8 cellular contexts compared by ENCODE assay signal in genomic region chr6:143397229-143398222, GRCh38. TPM values are rescaled to one million over a fixed set of nuclear protein-coding genes. Genes with fewer than 3 reads are reported as not detected.
DNase-seq lines count a peak whose midpoint lies in the region; ATAC-seq and TF ChIP-seq lines count a peak whose summit lies in the region.

No MANE protein-coding gene starts in this region.

- CTCF ChIA-PET in HCT116 (lab: Charles Lee) = no interaction called here

- no peaks in the 10 kb centered on the region for H3K27me3 ChIP-seq in HCT116 (ENCODE audit: insufficient read depth, low read length)
- H3K27me3 ChIP-seq in ascending aorta = no peaks in the 10 kb centered on the region
- H3K27me3 ChIP-seq in kidney epithelial cell (ENCODE audit: control insufficient read depth, insufficient read depth, low read length) = no peaks in the 10 kb centered on the region
- H3K27me3 ChIP-seq in upper lobe of left lung = no peaks in the 10 kb centered on the region

- DNase-seq in 8988T = peak; percentile 11
- DNase-seq in HCT116 (ENCODE audit: low read depth, low spot score) = peak; percentile 42
- peak; percentile 64 to 90 for DNase-seq in ascending aorta (ENCODE audit: low spot score in 2 of 2)
- DNase-seq in kidney epithelial cell (ENCODE audit: low read depth) = peak; percentile 97
- DNase-seq in upper lobe of left lung = peak in 1 of 2 donors; percentile 84
- no peak for DNase-seq in head of caudate nucleus
- DNase-seq in NCI-H1092 (lab: John Stamatoyannopoulos, UW) = no peak

- no peaks in the 10 kb centered on the region for H3K79me2 ChIP-seq in HCT116 (ENCODE audit: insufficient read depth, low read length)

- intact Hi-C loops in HCT116 (cut with micrococcal nuclease) = no loop called here
- intact Hi-C loops in ascending aorta (cut with DNase I) = loop anchor here (5.0 kb wide), 1 partner anchor 50 kb away; no protein-coding TSS in a partner anchor
- intact Hi-C loops in head of caudate nucleus (cut with DNase I) = no loop called here

- H3K9me2 ChIP-seq in HCT116 (ENCODE audit: insufficient read depth) = no peaks in the 10 kb centered on the region

- H3K36me3 ChIP-seq in HCT116 (ENCODE audit: control insufficient read depth in 1 of 2, insufficient read depth in 2 of 2, low read length in 2 of 2) = no peaks in the 10 kb centered on the region
- H3K36me3 ChIP-seq in ascending aorta = no peaks in the 10 kb centered on the region
- no peaks in the 10 kb centered on the region for H3K36me3 ChIP-seq in kidney epithelial cell (ENCODE audit: control insufficient read depth, insufficient read depth, low read length)
- H3K36me3 ChIP-seq in upper lobe of left lung = no peaks in the 10 kb centered on the region

- 57 to 60% methylated on average over 16 of the region's 16 CpGs for WGBS in upper lobe of left lung, 2 donors

- H3K9me3 ChIP-seq in HCT116 (ENCODE audit: control insufficient read depth in 1 of 2, insufficient read depth in 1 of 2, low read depth in 1 of 2, low read length in 2 of 2) (no peaks in the 10 kb centered on the region), ascending aorta (no peaks in the 10 kb centered on the region), upper lobe of left lung (no peaks in the 10 kb centered on the region)

- peak overlapping the region; percentile 32 for H3K4me2 ChIP-seq in HCT116 (ENCODE audit: low read length)

- no peak overlapping the region for H3K4me3 ChIP-seq in HCT116 (replicated peaks in 1 of 2; ENCODE audit: low read depth in 1 of 2, low read length in 2 of 2)
- H3K4me3 ChIP-seq in ascending aorta = no peak overlapping the region
- H3K4me3 ChIP-seq in kidney epithelial cell (ENCODE audit: low read depth, low read length) = no peak overlapping the region
- no peak overlapping the region for H3K4me3 ChIP-seq in upper lobe of left lung

- TF ChIP-seq CTCF in HCT116 (IDR thresholded peaks at IDR 0.05 in 2 of 3, conservative IDR thresholded peaks at IDR 0.05 in 1 of 3; ENCODE audit: borderline replicate concordance in 1 of 3, insufficient read depth in 1 of 3, low read depth in 2 of 3, low read length in 2 of 3) (no peak), ascending aorta (IDR thresholded peaks at IDR 0.05) (no peak), kidney epithelial cell (IDR thresholded peaks at IDR 0.05; ENCODE audit: insufficient read depth, low read length, poor library complexity, severe bottlenecking) (no peak), upper lobe of left lung (IDR thresholded peaks at IDR 0.05) (no peak)

- no peak for TF ChIP-seq RAD21 in HCT116 (IDR thresholded peaks at IDR 0.05; ENCODE audit: low read depth)

- POLR2A ChIA-PET in HCT116 (lab: Charles Lee) = no interaction called here

- H3K4me1 ChIP-seq in HCT116 (ENCODE audit: control insufficient read depth in 1 of 2, insufficient read depth in 2 of 2, low read length in 2 of 2) = peaks cover 11 to 15% of the 10 kb centered on the region in 2 experiments
- peaks cover 5 to 23% of the 10 kb centered on the region in 2 donors for H3K4me1 ChIP-seq in ascending aorta
- peaks cover 9 to 23% (median 12%) of the 10 kb centered on the region in 4 donors for H3K4me1 ChIP-seq in upper lobe of left lung

- RAD21 ChIA-PET in HCT116 (lab: Charles Lee; ENCODE audit: low non-redundant PET in 1 of 2, low total read pairs in 2 of 2, uncharacterized antibody in 2 of 2, unreplicated experiment in 2 of 2) = no interaction called here

- H4K20me1 ChIP-seq in HCT116 (ENCODE audit: insufficient read depth) = no peaks in the 10 kb centered on the region

- TF ChIP-seq POLR2A in HCT116 (IDR thresholded peaks at IDR 0.05; ENCODE audit: borderline replicate concordance, extremely low read depth, insufficient read depth, insufficient read length) (no peak), upper lobe of left lung (IDR thresholded peaks at IDR 0.05) (no peak)

- no peak overlapping the region for H2AFZ ChIP-seq in HCT116 (ENCODE audit: low read depth, low read length, poor library complexity, severe bottlenecking)

- H3K9ac ChIP-seq in HCT116 (ENCODE audit: low read length) = no peak overlapping the region

- peak in 3 of 4 donors; percentile 21 to 74 (median 38) for TF ChIP-seq EP300 in upper lobe of left lung (IDR thresholded peaks at IDR 0.05)

- BruUV-seq in HCT116 (replicated peaks; lab: Mats Ljungman, UMichigan) = no TSS peak

- ATAC-seq in HCT116 (peak; percentile 77), upper lobe of left lung (ENCODE audit: low FRiP score in 2 of 2) (peak; percentile 78 to 90)
- ATAC-seq in activated CD4-positive, CD25-positive, alpha-beta regulatory T cell treated with anti-CD3 and anti-CD28 coated beads, Interleukin-2, amount 50 U/mL, for 24 hours = no peak

- no peak overlapping the region for H3K27ac ChIP-seq in HCT116 (ENCODE audit: low read depth, low read length)
- peak overlapping the region; percentile 51 to 63 for H3K27ac ChIP-seq in ascending aorta
- H3K27ac ChIP-seq in upper lobe of left lung = peak overlapping the region in 2 of 4 donors; percentile 9 to 50

TF ChIP-seq in HCT116, 20 proteins besides CTCF, POLR2A, EP300 and RAD21:
- TF ChIP-seq EGR1 (IDR thresholded peaks at IDR 0.05; ENCODE audit: low read depth) (peak; percentile 76), SP1 (IDR thresholded peaks at IDR 0.05; ENCODE audit: low read depth) (peak; percentile 20; the same call in 1 of the 2 replicates), CEBPB (IDR thresholded peaks at IDR 0.05; ENCODE audit: low read depth) (peak; percentile 73), CBX3 (IDR thresholded peaks at IDR 0.05; ENCODE audit: low read depth) (no peak)

RNA-seq across cellular contexts. Expression of gene ADAT2, which starts 53.0 kb away (rescaled TPM):
- total RNA-seq in HCT116 (2021; ENCODE audit: unreplicated experiment) (18.4 TPM), ascending aorta (24.8 TPM), kidney epithelial cell (5.6 and 9.1 TPM in 2 replicates), upper lobe of left lung (10 to 100 TPM in 1 of 6 donors, 1 to 10 TPM in 5; 4.9 to 11.5 (median 6.8) TPM)
- 6.6 and 7.2 TPM in 2 replicates for polyA plus RNA-seq in HCT116 (2012)

RNA-seq across cellular contexts. Expression of gene PEX3, which starts 53.1 kb away (rescaled TPM):
- total RNA-seq in HCT116 (2021; ENCODE audit: unreplicated experiment) (12.9 TPM), ascending aorta (0.96 TPM), kidney epithelial cell (11.4 and 24.4 TPM in 2 replicates), upper lobe of left lung (10 to 100 TPM in 4 of 6 donors, 1 to 10 TPM in 2; 3.4 to 18.5 (median 13.1) TPM)
- polyA plus RNA-seq in HCT116 (2012) = 7.2 and 8.2 TPM in 2 replicates

Comparison
In these comparisons a context has a peak if more than half of its experiments do, and no peak if none do; other contexts are left out.
1. DNase-seq: peak in 8988T (single experiment), HCT116 (single experiment), ascending aorta (2 of 2) and kidney epithelial cell (single experiment); none in head of caudate nucleus (0 of 42) and NCI-H1092 (single experiment).
2. ATAC-seq: peak in HCT116 (single experiment) and upper lobe of left lung (2 of 2); none in activated CD4-positive, CD25-positive, alpha-beta regulatory T cell treated with anti-CD3 and anti-CD28 coated beads, Interleukin-2, amount 50 U/mL, for 24 hours (0 of 2).